24 cellular contexts compared by ENCODE assay signal in genomic region chr9:14087576-14087975, GRCh38.
"Had no signal": no experiment of that assay in that cellular context is flagged by ENCODE, and none has a peak within 500 bp of the region (broad histone marks: within the 10 kb centered on the region; RNA-seq: fewer than 3 reads in every experiment).

No MANE protein-coding gene starts in this region.

- H3K9me3 Mint-ChIP-seq: IgD-negative memory B cell had no signal

- H3K27ac ChIP-seq: HL-60, KMS-11, RWPE1 had no signal

- H3K4me3 Mint-ChIP-seq: T-cell had no signal

- DNase-seq: Kasumi-1, MM.1S, NCI-H1092 treated with DMSO at 0.1 percent for 48 hours, NCI-H1436, NCI-H187, NCI-H2029, NCI-H2081 treated with DMSO at 0.1 percent for 48 hours, NCI-H2171 treated with DMSO at 0.1 percent for 48 hours, NCI-H345, NCI-H446 treated with DMSO at 0.1 percent for 48 hours, NCI-H510A treated with DMSO at 0.1 percent for 48 hours, NCI-H774, PC-3, SHP77, SK-N-SH, SW 1271, T-cell had no signal

- H3K9ac ChIP-seq: KMS-11, SK-N-SH had no signal

- H3K4me2 ChIP-seq: KMS-11, SK-N-SH had no signal

- FAIRE-seq: HTR-8/SVneo, K562 had no signal

- H3K4me1 Mint-ChIP-seq: IgD-negative memory B cell, T-cell had no signal

- H3K9me3 ChIP-seq: SK-N-SH had no signal

- H3K27ac Mint-ChIP-seq: IgD-negative memory B cell, T-cell had no signal

- H3K36me3 Mint-ChIP-seq: IgD-negative memory B cell, T-cell had no signal

- H3K4me3 ChIP-seq: K562 had no signal

- ATAC-seq: K562, Panc1, PC-3, T-cell had no signal

- H3K27me3 Mint-ChIP-seq: IgD-negative memory B cell, T-cell had no signal
